Comparison of ENCODE assay signal across 8 cellular contexts in genomic region chr5:141084487-141084989, GRCh38. TPM values are rescaled to one million over a fixed set of nuclear protein-coding genes. Genes with fewer than 3 reads are reported as not detected.
A peak's percentile ranks its signal among the peaks of the same experiment; 100 is the strongest.
DNase-seq lines count a peak whose midpoint lies in the region; ATAC-seq and TF ChIP-seq lines count a peak whose summit lies in the region.

No MANE protein-coding gene starts in this region.

- H3K4me2 ChIP-seq in hepatocyte, result peak overlapping the region; percentile 71

- H3K4me1 ChIP-seq in CD4-positive, CD25-positive, alpha-beta regulatory T cell (ENCODE audit: control insufficient read depth, insufficient read depth, low read length, poor library complexity, severe bottlenecking), result no peaks in the 10 kb centered on the region
- H3K4me1 ChIP-seq in SJCRH30 (no peaks in the 10 kb centered on the region), hepatocyte (ENCODE audit: insufficient read depth) (no peaks in the 10 kb centered on the region)

- no peaks in the 10 kb centered on the region for H3K79me2 ChIP-seq in hepatocyte

- peak in 1 of 2 donors; percentile 37 for ATAC-seq in CD4-positive, CD25-positive, alpha-beta regulatory T cell (ENCODE audit: low read depth in 2 of 2)
- peak; percentile 69 for ATAC-seq in HG02981 (IDR thresholded peaks at IDR 0.05; ENCODE audit: unreplicated experiment)
- no peak for ATAC-seq in HG03280 (IDR thresholded peaks at IDR 0.05; ENCODE audit: unreplicated experiment)

- peaks cover 0 to 7% of the 10 kb centered on the region in 2 experiments for H3K9me3 ChIP-seq in CD4-positive, CD25-positive, alpha-beta regulatory T cell (ENCODE audit: control insufficient read depth in 2 of 2, low read length in 2 of 2)
- H3K9me3 ChIP-seq in SJCRH30 (replicated peaks) (peaks cover 10% of the 10 kb centered on the region; the same call in 1 of the 2 replicates), hepatocyte (ENCODE audit: low read depth) (no peaks in the 10 kb centered on the region)

- peak; percentile 64 for TF ChIP-seq CTCF in hepatocyte (IDR thresholded peaks at IDR 0.05; ENCODE audit: poor library complexity)

- H2AFZ ChIP-seq in hepatocyte, result peak overlapping the region; percentile 73

- DNase-seq in CD4-positive, CD25-positive, alpha-beta regulatory T cell, result peak in 2 of 3 donors; percentile 25 to 37
- peak; percentile 72 to 86 for DNase-seq in SJCRH30
- DNase-seq in anterior cingulate cortex (lab: John Stamatoyannopoulos, UW), result peak in 37 of 58 donors; percentile 2 to 61 (median 24)
- peak; percentile 74 for DNase-seq in hepatocyte (ENCODE audit: low spot score)
- DNase-seq in putamen (ENCODE audit: low spot score), result peak; percentile 52
- DNase-seq in epidermal melanocyte (ENCODE audit: insufficient read length, low spot score), result no peak

- peak overlapping the region; percentile 9 to 87 (median 82) for H3K4me3 Mint-ChIP-seq in CD4-positive, CD25-positive, alpha-beta regulatory T cell

- H3K4me1 Mint-ChIP-seq in CD4-positive, CD25-positive, alpha-beta regulatory T cell, result peaks cover 0 to 10% (median 5%) of the 10 kb centered on the region in 4 donors

- 36% methylated on average over 21 of the region's 21 CpGs for WGBS in hepatocyte (ENCODE audit: low lambda C conversion rate, missing lambda C conversion rate)

- no peak overlapping the region for H3K27ac ChIP-seq in CD4-positive, CD25-positive, alpha-beta regulatory T cell (ENCODE audit: insufficient read depth, low read length, poor library complexity, severe bottlenecking)
- H3K27ac ChIP-seq in SJCRH30 (peak overlapping the region; percentile 22; the same call in 1 of the 2 replicates), hepatocyte (peak overlapping the region; percentile 89)

- peaks cover 21% of the 10 kb centered on the region for H3K27me3 Mint-ChIP-seq in CD4-positive, CD25-positive, alpha-beta regulatory T cell

- peak overlapping the region; percentile 33 for H3K4me3 ChIP-seq in CD4-positive, CD25-positive, alpha-beta regulatory T cell (ENCODE audit: low read depth, low read length)
- H3K4me3 ChIP-seq in SJCRH30, result peak overlapping the region; percentile 59
- H3K4me3 ChIP-seq in hepatocyte, result peak overlapping the region; percentile 31

- H3K9me2 ChIP-seq in hepatocyte (replicated peaks; ENCODE audit: insufficient read depth), result no peaks in the 10 kb centered on the region

- H3K27ac Mint-ChIP-seq in CD4-positive, CD25-positive, alpha-beta regulatory T cell, result peak overlapping the region in 1 of 3 donors; percentile 84

- H3K27me3 ChIP-seq in CD4-positive, CD25-positive, alpha-beta regulatory T cell (ENCODE audit: control insufficient read depth, insufficient read depth, low read length), result no peaks in the 10 kb centered on the region
- H3K27me3 ChIP-seq in SJCRH30 (no peaks in the 10 kb centered on the region), hepatocyte (no peaks in the 10 kb centered on the region)

- H4K20me1 ChIP-seq in hepatocyte (ENCODE audit: insufficient read depth, poor library complexity, severe bottlenecking), result no peaks in the 10 kb centered on the region

- H3K36me3 ChIP-seq in CD4-positive, CD25-positive, alpha-beta regulatory T cell (ENCODE audit: control insufficient read depth, insufficient read depth, low read length), result no peaks in the 10 kb centered on the region
- H3K36me3 ChIP-seq in SJCRH30, result no peaks in the 10 kb centered on the region
- no peaks in the 10 kb centered on the region for H3K36me3 ChIP-seq in hepatocyte (replicated peaks; ENCODE audit: insufficient read depth, low read depth)

- no peaks in the 10 kb centered on the region for H3K36me3 Mint-ChIP-seq in CD4-positive, CD25-positive, alpha-beta regulatory T cell

- peaks cover 0 to 11% (median 5%) of the 10 kb centered on the region in 7 donors for H3K9me3 Mint-ChIP-seq in CD4-positive, CD25-positive, alpha-beta regulatory T cell

RNA-seq across cellular contexts. Expression of gene PCDHB2, which starts 9.9 kb away (rescaled TPM):
- total RNA-seq in CD4-positive, CD25-positive, alpha-beta regulatory T cell, result not detected
- polyA plus RNA-seq in CD4-positive, CD25-positive, alpha-beta regulatory T cell, result not detected
- 24.4 and 24.6 TPM in 2 replicates for total RNA-seq in SJCRH30 (2014; rRNA removed; shearing (Covaris generic))
- total RNA-seq in hepatocyte, result 23.0 and 27.7 TPM in 2 replicates
- 27.3 and 29.4 TPM in 2 replicates for polyA plus RNA-seq in hepatocyte

RNA-seq across cellular contexts. Expression of gene PCDHB3, which starts 15.7 kb away (rescaled TPM):
- total RNA-seq in CD4-positive, CD25-positive, alpha-beta regulatory T cell, result not detected
- not detected for polyA plus RNA-seq in CD4-positive, CD25-positive, alpha-beta regulatory T cell
- 1.3 and 1.6 TPM in 2 replicates for total RNA-seq in SJCRH30 (2014; rRNA removed; shearing (Covaris generic))
- total RNA-seq in hepatocyte, result 3.8 and 4.1 TPM in 2 replicates
- 0.76 and 1.5 TPM in 2 replicates for polyA plus RNA-seq in hepatocyte

RNA-seq across cellular contexts. Expression of gene PCDHB1, which starts 33.4 kb away (rescaled TPM):
- total RNA-seq in CD4-positive, CD25-positive, alpha-beta regulatory T cell, result not detected
- polyA plus RNA-seq in CD4-positive, CD25-positive, alpha-beta regulatory T cell, result not detected
- not detected in 2 replicates for total RNA-seq in SJCRH30 (2014; rRNA removed; shearing (Covaris generic))
- 0.16 and 0.17 TPM in 2 replicates for total RNA-seq in hepatocyte
- polyA plus RNA-seq in hepatocyte, result not detected in 2 replicates

RNA-seq across cellular contexts. Expression of gene PCDHB4, which starts 37.1 kb away (rescaled TPM):
- not detected for total RNA-seq in CD4-positive, CD25-positive, alpha-beta regulatory T cell
- polyA plus RNA-seq in CD4-positive, CD25-positive, alpha-beta regulatory T cell, result not detected
- total RNA-seq in SJCRH30 (2014; rRNA removed; shearing (Covaris generic)), result 0.25 and 0.42 TPM in 2 replicates
- total RNA-seq in hepatocyte, result 1.9 and 2.5 TPM in 2 replicates
- 0.29 and 0.94 TPM in 2 replicates for polyA plus RNA-seq in hepatocyte

RNA-seq across cellular contexts. Expression of gene PCDHB5, which starts 50.5 kb away (rescaled TPM):
- total RNA-seq in CD4-positive, CD25-positive, alpha-beta regulatory T cell, result not detected
- polyA plus RNA-seq in CD4-positive, CD25-positive, alpha-beta regulatory T cell, result under 1 TPM in 1 of 4 donors, not detected in 3; 0.19 TPM
- 20.4 and 23.8 TPM in 2 replicates for total RNA-seq in SJCRH30 (2014; rRNA removed; shearing (Covaris generic))
- total RNA-seq in hepatocyte, result 7.0 TPM in 2 replicates
- 6.2 and 6.4 TPM in 2 replicates for polyA plus RNA-seq in hepatocyte

Comparison
In these comparisons a context has a peak if more than half of its experiments do, and no peak if none do; other contexts are left out.
1. RNA of gene PCDHB2, which starts 9.9 kb away (total RNA-seq): 24.4 to 24.6 TPM in SJCRH30 and 23.0 to 27.7 TPM in hepatocyte; not detected in CD4-positive, CD25-positive, alpha-beta regulatory T cell (single experiment); every median in the first group is over 10 times any median in the second.
2. Peak in every context shown above with its lines, with median percentiles within 50 percentile points of each other: H3K4me3 ChIP-seq.